ENCODE assay signal across 1 cellular context in the genomic region with DNA sequence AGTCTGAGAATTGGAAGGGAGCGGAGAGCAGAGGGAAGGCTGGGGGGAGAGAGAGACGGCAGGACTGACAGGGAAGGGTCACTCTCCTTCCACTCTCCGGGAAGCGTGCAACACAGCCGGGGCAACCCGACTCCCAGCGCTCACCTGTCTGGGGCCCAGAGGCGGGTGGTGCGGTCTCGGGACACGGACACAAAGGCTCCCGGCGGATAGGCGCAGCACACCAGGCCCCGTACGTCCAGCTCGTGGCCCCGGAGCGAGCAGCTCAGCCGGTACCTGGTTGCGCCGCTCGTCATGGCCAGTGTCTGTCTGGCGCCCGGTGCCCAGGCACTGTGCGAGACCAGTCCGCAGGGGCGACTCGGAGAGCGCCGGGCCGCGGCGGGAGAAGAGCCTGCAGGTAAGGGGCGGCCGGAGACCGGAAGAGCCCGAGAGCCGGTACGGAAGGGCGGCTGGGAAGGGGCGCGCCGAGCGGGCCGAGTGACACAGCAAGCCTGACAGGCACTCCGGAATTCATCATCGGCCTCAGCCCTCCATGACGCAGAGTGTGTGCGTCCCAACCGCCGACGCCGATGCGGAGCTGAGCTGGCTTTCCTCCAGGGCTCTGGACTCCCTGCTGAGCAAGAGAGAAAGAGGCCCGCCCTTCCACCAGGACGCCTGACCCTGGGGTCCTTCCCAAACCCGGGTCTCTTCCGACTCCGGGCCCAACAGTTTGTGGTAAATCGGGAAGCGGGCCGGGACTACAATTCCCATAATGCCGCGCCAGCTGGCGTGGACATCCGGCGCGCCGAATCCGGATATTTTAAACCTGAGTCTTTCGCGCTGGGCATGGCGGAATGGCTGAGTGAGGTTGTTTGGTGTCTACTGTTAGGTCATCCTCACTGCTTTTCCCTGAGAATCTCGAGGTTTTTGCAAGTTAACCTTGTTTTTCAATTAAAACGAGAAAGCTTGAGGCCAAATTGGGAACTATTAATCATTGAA.
TF ChIP-seq lines count a peak whose summit lies in the region.

A gene (minus strand): TSS at position 490 of the 975 bp plus-strand sequence. CDS start 197 bp downstream, at position 293.

TF ChIP-seq in K562, 482 proteins besides CTCF, POLR2A, EP300 and RAD21 (continued from another document and continues in another):
- TF ChIP-seq, protein P1, sequence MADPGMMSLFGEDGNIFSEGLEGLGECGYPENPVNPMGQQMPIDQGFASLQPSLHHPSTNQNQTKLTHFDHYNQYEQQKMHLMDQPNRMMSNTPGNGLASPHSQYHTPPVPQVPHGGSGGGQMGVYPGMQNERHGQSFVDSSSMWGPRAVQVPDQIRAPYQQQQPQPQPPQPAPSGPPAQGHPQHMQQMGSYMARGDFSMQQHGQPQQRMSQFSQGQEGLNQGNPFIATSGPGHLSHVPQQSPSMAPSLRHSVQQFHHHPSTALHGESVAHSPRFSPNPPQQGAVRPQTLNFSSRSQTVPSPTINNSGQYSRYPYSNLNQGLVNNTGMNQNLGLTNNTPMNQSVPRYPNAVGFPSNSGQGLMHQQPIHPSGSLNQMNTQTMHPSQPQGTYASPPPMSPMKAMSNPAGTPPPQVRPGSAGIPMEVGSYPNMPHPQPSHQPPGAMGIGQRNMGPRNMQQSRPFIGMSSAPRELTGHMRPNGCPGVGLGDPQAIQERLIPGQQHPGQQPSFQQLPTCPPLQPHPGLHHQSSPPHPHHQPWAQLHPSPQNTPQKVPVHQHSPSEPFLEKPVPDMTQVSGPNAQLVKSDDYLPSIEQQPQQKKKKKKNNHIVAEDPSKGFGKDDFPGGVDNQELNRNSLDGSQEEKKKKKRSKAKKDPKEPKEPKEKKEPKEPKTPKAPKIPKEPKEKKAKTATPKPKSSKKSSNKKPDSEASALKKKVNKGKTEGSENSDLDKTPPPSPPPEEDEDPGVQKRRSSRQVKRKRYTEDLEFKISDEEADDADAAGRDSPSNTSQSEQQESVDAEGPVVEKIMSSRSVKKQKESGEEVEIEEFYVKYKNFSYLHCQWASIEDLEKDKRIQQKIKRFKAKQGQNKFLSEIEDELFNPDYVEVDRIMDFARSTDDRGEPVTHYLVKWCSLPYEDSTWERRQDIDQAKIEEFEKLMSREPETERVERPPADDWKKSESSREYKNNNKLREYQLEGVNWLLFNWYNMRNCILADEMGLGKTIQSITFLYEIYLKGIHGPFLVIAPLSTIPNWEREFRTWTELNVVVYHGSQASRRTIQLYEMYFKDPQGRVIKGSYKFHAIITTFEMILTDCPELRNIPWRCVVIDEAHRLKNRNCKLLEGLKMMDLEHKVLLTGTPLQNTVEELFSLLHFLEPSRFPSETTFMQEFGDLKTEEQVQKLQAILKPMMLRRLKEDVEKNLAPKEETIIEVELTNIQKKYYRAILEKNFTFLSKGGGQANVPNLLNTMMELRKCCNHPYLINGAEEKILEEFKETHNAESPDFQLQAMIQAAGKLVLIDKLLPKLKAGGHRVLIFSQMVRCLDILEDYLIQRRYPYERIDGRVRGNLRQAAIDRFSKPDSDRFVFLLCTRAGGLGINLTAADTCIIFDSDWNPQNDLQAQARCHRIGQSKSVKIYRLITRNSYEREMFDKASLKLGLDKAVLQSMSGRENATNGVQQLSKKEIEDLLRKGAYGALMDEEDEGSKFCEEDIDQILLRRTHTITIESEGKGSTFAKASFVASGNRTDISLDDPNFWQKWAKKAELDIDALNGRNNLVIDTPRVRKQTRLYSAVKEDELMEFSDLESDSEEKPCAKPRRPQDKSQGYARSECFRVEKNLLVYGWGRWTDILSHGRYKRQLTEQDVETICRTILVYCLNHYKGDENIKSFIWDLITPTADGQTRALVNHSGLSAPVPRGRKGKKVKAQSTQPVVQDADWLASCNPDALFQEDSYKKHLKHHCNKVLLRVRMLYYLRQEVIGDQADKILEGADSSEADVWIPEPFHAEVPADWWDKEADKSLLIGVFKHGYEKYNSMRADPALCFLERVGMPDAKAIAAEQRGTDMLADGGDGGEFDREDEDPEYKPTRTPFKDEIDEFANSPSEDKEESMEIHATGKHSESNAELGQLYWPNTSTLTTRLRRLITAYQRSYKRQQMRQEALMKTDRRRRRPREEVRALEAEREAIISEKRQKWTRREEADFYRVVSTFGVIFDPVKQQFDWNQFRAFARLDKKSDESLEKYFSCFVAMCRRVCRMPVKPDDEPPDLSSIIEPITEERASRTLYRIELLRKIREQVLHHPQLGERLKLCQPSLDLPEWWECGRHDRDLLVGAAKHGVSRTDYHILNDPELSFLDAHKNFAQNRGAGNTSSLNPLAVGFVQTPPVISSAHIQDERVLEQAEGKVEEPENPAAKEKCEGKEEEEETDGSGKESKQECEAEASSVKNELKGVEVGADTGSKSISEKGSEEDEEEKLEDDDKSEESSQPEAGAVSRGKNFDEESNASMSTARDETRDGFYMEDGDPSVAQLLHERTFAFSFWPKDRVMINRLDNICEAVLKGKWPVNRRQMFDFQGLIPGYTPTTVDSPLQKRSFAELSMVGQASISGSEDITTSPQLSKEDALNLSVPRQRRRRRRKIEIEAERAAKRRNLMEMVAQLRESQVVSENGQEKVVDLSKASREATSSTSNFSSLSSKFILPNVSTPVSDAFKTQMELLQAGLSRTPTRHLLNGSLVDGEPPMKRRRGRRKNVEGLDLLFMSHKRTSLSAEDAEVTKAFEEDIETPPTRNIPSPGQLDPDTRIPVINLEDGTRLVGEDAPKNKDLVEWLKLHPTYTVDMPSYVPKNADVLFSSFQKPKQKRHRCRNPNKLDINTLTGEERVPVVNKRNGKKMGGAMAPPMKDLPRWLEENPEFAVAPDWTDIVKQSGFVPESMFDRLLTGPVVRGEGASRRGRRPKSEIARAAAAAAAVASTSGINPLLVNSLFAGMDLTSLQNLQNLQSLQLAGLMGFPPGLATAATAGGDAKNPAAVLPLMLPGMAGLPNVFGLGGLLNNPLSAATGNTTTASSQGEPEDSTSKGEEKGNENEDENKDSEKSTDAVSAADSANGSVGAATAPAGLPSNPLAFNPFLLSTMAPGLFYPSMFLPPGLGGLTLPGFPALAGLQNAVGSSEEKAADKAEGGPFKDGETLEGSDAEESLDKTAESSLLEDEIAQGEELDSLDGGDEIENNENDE (IDR thresholded peaks at IDR 0.05; ENCODE audit: low read depth, low read length) = no peak
- TF ChIP-seq POLR2B (IDR thresholded peaks at IDR 0.05; ENCODE audit: low read depth, partially characterized antibody) (no peak), CHD1 (IDR thresholded peaks at IDR 0.05; ENCODE audit: low read length) (no peak), HCFC1 (IDR thresholded peaks at IDR 0.05; ENCODE audit: low read depth, low read length) (peak; percentile 82), NONO (IDR thresholded peaks at IDR 0.05; ENCODE audit: low read depth in 2 of 2, low read length in 1 of 2) (no peak), JUNB (CRISPR knock-in tag; conservative IDR thresholded peaks at IDR 0.05) (no peak), SAP30 (IDR thresholded peaks at IDR 0.05; ENCODE audit: borderline replicate concordance, insufficient read depth, low read depth, low read length, poor library complexity, severe bottlenecking) (no peak), SMARCA4 (IDR thresholded peaks at IDR 0.05) (no peak), CBFB (CRISPR knock-in tag; IDR thresholded peaks at IDR 0.05) (no peak), ELF2 (CRISPR knock-in tag; IDR thresholded peaks at IDR 0.05) (no peak), CREBBP (IDR thresholded peaks at IDR 0.05; ENCODE audit: low read depth, low read length) (no peak), PHF8 (IDR thresholded peaks at IDR 0.05; ENCODE audit: borderline replicate concordance, low read length) (peak; percentile 52; the same call in 1 of the 2 replicates), NR2C1 (IDR thresholded peaks at IDR 0.05) (peak; percentile 37), NR2C1 (tag; IDR thresholded peaks at IDR 0.05) (0 out of 2 replicates have a peak, but pooled peaks have one; percentile 35), CHCHD3 (CRISPR knock-in tag; IDR thresholded peaks at IDR 0.05) (no peak)
- TF ChIP-seq, protein P2, sequence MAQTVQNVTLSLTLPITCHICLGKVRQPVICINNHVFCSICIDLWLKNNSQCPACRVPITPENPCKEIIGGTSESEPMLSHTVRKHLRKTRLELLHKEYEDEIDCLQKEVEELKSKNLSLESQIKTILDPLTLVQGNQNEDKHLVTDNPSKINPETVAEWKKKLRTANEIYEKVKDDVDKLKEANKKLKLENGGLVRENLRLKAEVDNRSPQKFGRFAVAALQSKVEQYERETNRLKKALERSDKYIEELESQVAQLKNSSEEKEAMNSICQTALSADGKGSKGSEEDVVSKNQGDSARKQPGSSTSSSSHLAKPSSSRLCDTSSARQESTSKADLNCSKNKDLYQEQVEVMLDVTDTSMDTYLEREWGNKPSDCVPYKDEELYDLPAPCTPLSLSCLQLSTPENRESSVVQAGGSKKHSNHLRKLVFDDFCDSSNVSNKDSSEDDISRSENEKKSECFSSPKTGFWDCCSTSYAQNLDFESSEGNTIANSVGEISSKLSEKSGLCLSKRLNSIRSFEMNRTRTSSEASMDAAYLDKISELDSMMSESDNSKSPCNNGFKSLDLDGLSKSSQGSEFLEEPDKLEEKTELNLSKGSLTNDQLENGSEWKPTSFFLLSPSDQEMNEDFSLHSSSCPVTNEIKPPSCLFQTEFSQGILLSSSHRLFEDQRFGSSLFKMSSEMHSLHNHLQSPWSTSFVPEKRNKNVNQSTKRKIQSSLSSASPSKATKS (CRISPR knock-in tag; IDR thresholded peaks at IDR 0.05) = no peak
- TF ChIP-seq, protein P3, sequence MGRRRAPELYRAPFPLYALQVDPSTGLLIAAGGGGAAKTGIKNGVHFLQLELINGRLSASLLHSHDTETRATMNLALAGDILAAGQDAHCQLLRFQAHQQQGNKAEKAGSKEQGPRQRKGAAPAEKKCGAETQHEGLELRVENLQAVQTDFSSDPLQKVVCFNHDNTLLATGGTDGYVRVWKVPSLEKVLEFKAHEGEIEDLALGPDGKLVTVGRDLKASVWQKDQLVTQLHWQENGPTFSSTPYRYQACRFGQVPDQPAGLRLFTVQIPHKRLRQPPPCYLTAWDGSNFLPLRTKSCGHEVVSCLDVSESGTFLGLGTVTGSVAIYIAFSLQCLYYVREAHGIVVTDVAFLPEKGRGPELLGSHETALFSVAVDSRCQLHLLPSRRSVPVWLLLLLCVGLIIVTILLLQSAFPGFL (CRISPR knock-in tag; IDR thresholded peaks at IDR 0.05) = no peak
- TF ChIP-seq, protein P4, sequence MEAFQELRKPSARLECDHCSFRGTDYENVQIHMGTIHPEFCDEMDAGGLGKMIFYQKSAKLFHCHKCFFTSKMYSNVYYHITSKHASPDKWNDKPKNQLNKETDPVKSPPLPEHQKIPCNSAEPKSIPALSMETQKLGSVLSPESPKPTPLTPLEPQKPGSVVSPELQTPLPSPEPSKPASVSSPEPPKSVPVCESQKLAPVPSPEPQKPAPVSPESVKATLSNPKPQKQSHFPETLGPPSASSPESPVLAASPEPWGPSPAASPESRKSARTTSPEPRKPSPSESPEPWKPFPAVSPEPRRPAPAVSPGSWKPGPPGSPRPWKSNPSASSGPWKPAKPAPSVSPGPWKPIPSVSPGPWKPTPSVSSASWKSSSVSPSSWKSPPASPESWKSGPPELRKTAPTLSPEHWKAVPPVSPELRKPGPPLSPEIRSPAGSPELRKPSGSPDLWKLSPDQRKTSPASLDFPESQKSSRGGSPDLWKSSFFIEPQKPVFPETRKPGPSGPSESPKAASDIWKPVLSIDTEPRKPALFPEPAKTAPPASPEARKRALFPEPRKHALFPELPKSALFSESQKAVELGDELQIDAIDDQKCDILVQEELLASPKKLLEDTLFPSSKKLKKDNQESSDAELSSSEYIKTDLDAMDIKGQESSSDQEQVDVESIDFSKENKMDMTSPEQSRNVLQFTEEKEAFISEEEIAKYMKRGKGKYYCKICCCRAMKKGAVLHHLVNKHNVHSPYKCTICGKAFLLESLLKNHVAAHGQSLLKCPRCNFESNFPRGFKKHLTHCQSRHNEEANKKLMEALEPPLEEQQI (IDR thresholded peaks at IDR 0.05) = no peak
- TF ChIP-seq, protein P5, sequence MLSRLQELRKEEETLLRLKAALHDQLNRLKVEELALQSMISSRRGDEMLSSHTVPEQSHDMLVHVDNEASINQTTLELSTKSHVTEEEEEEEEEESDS (CRISPR knock-in tag; IDR thresholded peaks at IDR 0.05) = no peak
- TF ChIP-seq, protein P6, sequence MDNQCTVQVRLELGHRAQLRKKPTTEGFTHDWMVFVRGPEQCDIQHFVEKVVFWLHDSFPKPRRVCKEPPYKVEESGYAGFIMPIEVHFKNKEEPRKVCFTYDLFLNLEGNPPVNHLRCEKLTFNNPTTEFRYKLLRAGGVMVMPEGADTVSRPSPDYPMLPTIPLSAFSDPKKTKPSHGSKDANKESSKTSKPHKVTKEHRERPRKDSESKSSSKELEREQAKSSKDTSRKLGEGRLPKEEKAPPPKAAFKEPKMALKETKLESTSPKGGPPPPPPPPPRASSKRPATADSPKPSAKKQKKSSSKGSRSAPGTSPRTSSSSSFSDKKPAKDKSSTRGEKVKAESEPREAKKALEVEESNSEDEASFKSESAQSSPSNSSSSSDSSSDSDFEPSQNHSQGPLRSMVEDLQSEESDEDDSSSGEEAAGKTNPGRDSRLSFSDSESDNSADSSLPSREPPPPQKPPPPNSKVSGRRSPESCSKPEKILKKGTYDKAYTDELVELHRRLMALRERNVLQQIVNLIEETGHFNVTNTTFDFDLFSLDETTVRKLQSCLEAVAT (IDR thresholded peaks at IDR 0.05) = no peak
- TF ChIP-seq, protein P7, sequence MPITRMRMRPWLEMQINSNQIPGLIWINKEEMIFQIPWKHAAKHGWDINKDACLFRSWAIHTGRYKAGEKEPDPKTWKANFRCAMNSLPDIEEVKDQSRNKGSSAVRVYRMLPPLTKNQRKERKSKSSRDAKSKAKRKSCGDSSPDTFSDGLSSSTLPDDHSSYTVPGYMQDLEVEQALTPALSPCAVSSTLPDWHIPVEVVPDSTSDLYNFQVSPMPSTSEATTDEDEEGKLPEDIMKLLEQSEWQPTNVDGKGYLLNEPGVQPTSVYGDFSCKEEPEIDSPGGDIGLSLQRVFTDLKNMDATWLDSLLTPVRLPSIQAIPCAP (CRISPR knock-in tag; IDR thresholded peaks at IDR 0.05; ENCODE audit: borderline replicate concordance) = no peak
- TF ChIP-seq, protein P8, sequence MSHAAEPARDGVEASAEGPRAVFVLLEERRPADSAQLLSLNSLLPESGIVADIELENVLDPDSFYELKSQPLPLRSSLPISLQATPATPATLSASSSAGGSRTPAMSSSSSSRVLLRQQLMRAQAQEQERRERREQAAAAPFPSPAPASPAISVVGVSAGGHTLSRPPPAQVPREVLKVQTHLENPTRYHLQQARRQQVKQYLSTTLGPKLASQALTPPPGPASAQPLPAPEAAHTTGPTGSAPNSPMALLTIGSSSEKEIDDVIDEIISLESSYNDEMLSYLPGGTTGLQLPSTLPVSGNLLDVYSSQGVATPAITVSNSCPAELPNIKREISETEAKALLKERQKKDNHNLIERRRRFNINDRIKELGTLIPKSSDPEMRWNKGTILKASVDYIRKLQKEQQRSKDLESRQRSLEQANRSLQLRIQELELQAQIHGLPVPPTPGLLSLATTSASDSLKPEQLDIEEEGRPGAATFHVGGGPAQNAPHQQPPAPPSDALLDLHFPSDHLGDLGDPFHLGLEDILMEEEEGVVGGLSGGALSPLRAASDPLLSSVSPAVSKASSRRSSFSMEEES (CRISPR knock-in tag; IDR thresholded peaks at IDR 0.05) = no peak
